ENCODE assay signal across 17 cellular contexts in genomic region chr11:2799881-2800654, GRCh38.
DNase-seq lines count a peak whose midpoint lies in the region; ATAC-seq and TF ChIP-seq lines count a peak whose summit lies in the region.
"Had no signal": no experiment of that assay in that cellular context is flagged by ENCODE, and none has a peak within 500 bp of the region (broad histone marks: within the 10 kb centered on the region; RNA-seq: fewer than 3 reads in every experiment).

No MANE protein-coding gene starts in this region.

- TF ChIP-seq CTCF in right atrium auricular region (IDR thresholded peaks at IDR 0.05) (no peak), uterus (IDR thresholded peaks at IDR 0.05) (no peak), mammary epithelial cell (conservative IDR thresholded peaks at IDR 0.05 in 1 of 2, IDR thresholded peaks at IDR 0.05 in 1 of 2; ENCODE audit: extremely low read depth in 1 of 2, insufficient read depth in 1 of 2, low read depth in 1 of 2, low read length in 2 of 2) (no peak)
- no peak for TF ChIP-seq CTCF in activated CD8-positive, alpha-beta T cell treated with anti-CD3 and anti-CD28 coated beads for 36 hours (IDR thresholded peaks at IDR 0.05)

- ATAC-seq in Right ventricle myocardium superior (ENCODE audit: poor library complexity), result no peak
- no peak for ATAC-seq in activated CD8-positive, alpha-beta T cell treated with anti-CD3 and anti-CD28 coated beads for 36 hours
- ATAC-seq: activated T-helper 17 cell treated with anti-CD3 and anti-CD28 coated beads, Interleukin-2, amount 50 U/mL, for 72 hours; left lung had no signal

- intact Hi-C loops in Right ventricle myocardium superior (cut with DNase I) (no loop called here), uterus (cut with DNase I; ENCODE audit: low total_unique reads) (no loop called here), mammary epithelial cell (cut with micrococcal nuclease) (no loop called here)
- intact Hi-C loops in activated CD8-positive, alpha-beta T cell treated with anti-CD3 and anti-CD28 coated beads for 36 hours (cut with micrococcal nuclease), result no loop called here

- H2BK15ac ChIP-seq in neuronal stem cell (ENCODE audit: low read length), result no peak overlapping the region

- no peaks in the 10 kb centered on the region for H4K20me1 ChIP-seq in mammary epithelial cell (ENCODE audit: insufficient read depth, low read length)

- WGBS in neuronal stem cell (ENCODE audit: extremely low coverage in 2 of 2, insufficient read length in 2 of 2, insufficient replicate concordance in 1 of 2), 2 donors, result no CpG with 5 or more reads among the region's 15 CpGs
- 64% methylated on average over 14 of the region's 15 CpGs for WGBS in mammary epithelial cell (ENCODE audit: low coverage, missing lambda C conversion rate)

- no peaks in the 10 kb centered on the region for H3K36me3 ChIP-seq in right atrium auricular region
- H3K36me3 ChIP-seq in neuronal stem cell (replicated peaks in 1 of 2; ENCODE audit: control insufficient read depth in 2 of 2, insufficient read depth in 2 of 2, low read length in 2 of 2), result no peaks in the 10 kb centered on the region
- no peaks in the 10 kb centered on the region for H3K36me3 ChIP-seq in uterus
- H3K36me3 ChIP-seq in mammary epithelial cell (ENCODE audit: insufficient read depth, low read length), result no peaks in the 10 kb centered on the region
- H3K36me3 ChIP-seq: cardiac muscle cell, left lung, neutrophil had no signal

- no peak overlapping the region for H3K14ac ChIP-seq in neuronal stem cell (ENCODE audit: low read length)

- DNase-seq in Right ventricle myocardium superior, result peak; percentile 36
- DNase-seq in right atrium auricular region (ENCODE audit: low spot score), result no peak
- peak; percentile 55 for DNase-seq in ecto neural progenitor cell (ENCODE audit: low spot score)
- no peak for DNase-seq in neuronal stem cell (ENCODE audit: low spot score)
- peak; percentile 10 to 13 for DNase-seq in uterus
- no peak for DNase-seq in activated CD8-positive, alpha-beta T cell treated with anti-CD3 and anti-CD28 coated beads for 36 hours
- DNase-seq in hypothalamus (lab: John Stamatoyannopoulos, UW), result no peak
- DNase-seq in mammary epithelial cell, result no peak
- DNase-seq: activated CD4-positive, CD25-positive, alpha-beta regulatory T cell; AML-193; DMS79; Karpas-422; NCI-H2081 had no signal

- peak overlapping the region; percentile 7 for H3K18ac ChIP-seq in neuronal stem cell (ENCODE audit: low read length)

- no peaks in the 10 kb centered on the region for H3K36me3 Mint-ChIP-seq in activated CD8-positive, alpha-beta T cell treated with anti-CD3 and anti-CD28 coated beads for 36 hours (ENCODE audit: low read depth)

- H3K79me2 ChIP-seq in mammary epithelial cell (ENCODE audit: insufficient read depth, low read length), result no peaks in the 10 kb centered on the region

- H3K4me1 ChIP-seq in right atrium auricular region, result no peaks in the 10 kb centered on the region
- peaks cover 0 to 10% of the 10 kb centered on the region in 2 donors for H3K4me1 ChIP-seq in neuronal stem cell (ENCODE audit: control insufficient read depth in 2 of 2, insufficient read depth in 1 of 2, low read depth in 1 of 2, low read length in 2 of 2)
- H3K4me1 ChIP-seq in uterus, result no peaks in the 10 kb centered on the region
- H3K4me1 ChIP-seq in mammary epithelial cell (ENCODE audit: insufficient read depth, low read length), result peaks cover 18% of the 10 kb centered on the region
- H3K4me1 ChIP-seq: left lung had no signal

- no peaks in the 10 kb centered on the region for H3K4me1 Mint-ChIP-seq in activated CD8-positive, alpha-beta T cell treated with anti-CD3 and anti-CD28 coated beads for 36 hours (ENCODE audit: low read depth)

- no peak for TF ChIP-seq POLR2A in uterus (IDR thresholded peaks at IDR 0.05)

- no peaks in the 10 kb centered on the region for H3K9me3 ChIP-seq in right atrium auricular region
- peaks cover 3% of the 10 kb centered on the region in 2 donors for H3K9me3 ChIP-seq in neuronal stem cell (replicated peaks in 1 of 2; ENCODE audit: control insufficient read depth in 2 of 2, insufficient read depth in 1 of 2, low read depth in 1 of 2, low read length in 2 of 2)
- no peaks in the 10 kb centered on the region for H3K9me3 ChIP-seq in uterus
- H3K9me3 ChIP-seq in mammary epithelial cell (replicated peaks; ENCODE audit: insufficient read depth, low read length), result no peaks in the 10 kb centered on the region
- H3K9me3 ChIP-seq: left lung, neutrophil had no signal

- H3K27ac ChIP-seq in right atrium auricular region (no peak overlapping the region), neuronal stem cell (replicated peaks; ENCODE audit: low read length) (no peak overlapping the region), uterus (no peak overlapping the region), mammary epithelial cell (ENCODE audit: insufficient read depth, low read depth, low read length) (no peak overlapping the region)
- H3K27ac ChIP-seq: cardiac muscle cell, left lung, neutrophil had no signal

- H3K4me3 Mint-ChIP-seq in activated CD8-positive, alpha-beta T cell treated with anti-CD3 and anti-CD28 coated beads for 36 hours, result no peak overlapping the region
- H3K4me3 Mint-ChIP-seq: activated T-helper 17 cell treated with anti-CD3 and anti-CD28 coated beads, Interleukin-2, amount 50 U/mL, for 72 hours had no signal

- no peak overlapping the region for H3K27ac Mint-ChIP-seq in activated CD8-positive, alpha-beta T cell treated with anti-CD3 and anti-CD28 coated beads for 36 hours
- H3K27ac Mint-ChIP-seq: activated T-helper 17 cell treated with anti-CD3 and anti-CD28 coated beads, Interleukin-2, amount 50 U/mL, for 72 hours had no signal

- H2BK5ac ChIP-seq in neuronal stem cell (ENCODE audit: low read length), result no peak overlapping the region

- no peaks in the 10 kb centered on the region for H3K27me3 Mint-ChIP-seq in activated CD8-positive, alpha-beta T cell treated with anti-CD3 and anti-CD28 coated beads for 36 hours
- H3K27me3 Mint-ChIP-seq: activated T-helper 17 cell treated with anti-CD3 and anti-CD28 coated beads, Interleukin-2, amount 50 U/mL, for 72 hours had no signal

- no peak overlapping the region for H3K4me2 ChIP-seq in neuronal stem cell (ENCODE audit: insufficient read depth, low read length, poor library complexity, severe bottlenecking)
- H3K4me2 ChIP-seq in mammary epithelial cell (ENCODE audit: insufficient read depth, low read depth, low read length), result no peak overlapping the region

- POLR2A ChIA-PET in activated CD8-positive, alpha-beta T cell treated with anti-CD3 and anti-CD28 coated beads for 36 hours (lab: Charles Lee), result no interaction called here

- H4K8ac ChIP-seq in neuronal stem cell (ENCODE audit: low read depth, low read length), result no peak overlapping the region

- H3K27me3 ChIP-seq in right atrium auricular region, result no peaks in the 10 kb centered on the region
- peaks cover 0 to 15% (median 0%) of the 10 kb centered on the region in 3 experiments for H3K27me3 ChIP-seq in neuronal stem cell (ENCODE audit: control insufficient read depth in 3 of 3, insufficient read depth in 3 of 3, low read depth in 1 of 3, low read length in 3 of 3)
- H3K27me3 ChIP-seq in uterus, result no peaks in the 10 kb centered on the region
- H3K27me3 ChIP-seq in mammary epithelial cell (ENCODE audit: insufficient read depth, low read length), result peaks cover 3% of the 10 kb centered on the region
- H3K27me3 ChIP-seq: cardiac muscle cell, left lung, neutrophil had no signal

- no peak overlapping the region for H3K23ac ChIP-seq in neuronal stem cell (ENCODE audit: low read depth, low read length, poor library complexity)

- CTCF ChIA-PET in activated CD8-positive, alpha-beta T cell treated with anti-CD3 and anti-CD28 coated beads for 36 hours (lab: Charles Lee), result interaction anchor here (1.8 kb wide), 1 partner anchor 88 kb away, joined by 4 read pairs; no protein-coding TSS in a partner anchor
- CTCF ChIA-PET in mammary epithelial cell (lab: Charles Lee; ENCODE audit: low non-redundant PET), result interaction anchor here (0.6 kb wide), 1 partner anchor 27 kb away, joined by 10 read pairs; no protein-coding TSS in a partner anchor

- H2BK120ac ChIP-seq in neuronal stem cell (ENCODE audit: low read depth, low read length), result peak overlapping the region; percentile 61

- in situ Hi-C loops in mammary epithelial cell (cut with MboI; ENCODE audit: low sequenced_read_pairs in 2 of 2), result no loop called here

- BruUV-seq in mammary epithelial cell (replicated peaks; lab: Mats Ljungman, UMichigan), result no TSS peak

- dilution Hi-C loops in mammary epithelial cell (cut with HindIII; ENCODE audit: low sequenced_read_pairs), result no loop called here

- no peak overlapping the region for H2AFZ ChIP-seq in neuronal stem cell (ENCODE audit: low read length)
- H2AFZ ChIP-seq in mammary epithelial cell (ENCODE audit: low read depth, low read length), result no peak overlapping the region

- H2BK12ac ChIP-seq in neuronal stem cell (ENCODE audit: low read length), result no peak overlapping the region

- H4K91ac ChIP-seq in neuronal stem cell (ENCODE audit: low read depth, low read length, poor library complexity), result no peak overlapping the region

- H3K4ac ChIP-seq in neuronal stem cell (ENCODE audit: low read length), result no peak overlapping the region

- H3K9ac ChIP-seq in neuronal stem cell (ENCODE audit: low read depth, low read length, poor library complexity) (no peak overlapping the region), mammary epithelial cell (ENCODE audit: insufficient read depth, low read length) (no peak overlapping the region)

- H3K9me3 Mint-ChIP-seq in activated CD8-positive, alpha-beta T cell treated with anti-CD3 and anti-CD28 coated beads for 36 hours, result no peaks in the 10 kb centered on the region
- H3K9me3 Mint-ChIP-seq: activated T-helper 17 cell treated with anti-CD3 and anti-CD28 coated beads, Interleukin-2, amount 50 U/mL, for 72 hours had no signal

- H3K4me3 ChIP-seq in right atrium auricular region (no peak overlapping the region), neuronal stem cell (ENCODE audit: low read length in 2 of 2) (no peak overlapping the region), uterus (no peak overlapping the region), mammary epithelial cell (replicated peaks in 1 of 3; ENCODE audit: insufficient read depth in 1 of 3, low read depth in 2 of 3, low read length in 3 of 3) (no peak overlapping the region)
- H3K4me3 ChIP-seq: cardiac muscle cell, left lung had no signal

- H2AK5ac ChIP-seq in neuronal stem cell (ENCODE audit: low read depth, low read length), result peak overlapping the region; percentile 23

- peaks cover 1% of the 10 kb centered on the region for H3K79me1 ChIP-seq in neuronal stem cell (ENCODE audit: low read depth, low read length)

Comparison
In these comparisons a context has a peak if more than half of its experiments do, and no peak if none do; other contexts are left out.
1. DNase-seq: peak in Right ventricle myocardium superior (single experiment), ecto neural progenitor cell (single experiment) and uterus (2 of 2); none in right atrium auricular region (single experiment), neuronal stem cell (single experiment), activated CD8-positive, alpha-beta T cell treated with anti-CD3 and anti-CD28 coated beads for 36 hours (single experiment), hypothalamus (0 of 51) and mammary epithelial cell (single experiment).